ENCODE assay signal across 2 cellular contexts in the genomic region with DNA sequence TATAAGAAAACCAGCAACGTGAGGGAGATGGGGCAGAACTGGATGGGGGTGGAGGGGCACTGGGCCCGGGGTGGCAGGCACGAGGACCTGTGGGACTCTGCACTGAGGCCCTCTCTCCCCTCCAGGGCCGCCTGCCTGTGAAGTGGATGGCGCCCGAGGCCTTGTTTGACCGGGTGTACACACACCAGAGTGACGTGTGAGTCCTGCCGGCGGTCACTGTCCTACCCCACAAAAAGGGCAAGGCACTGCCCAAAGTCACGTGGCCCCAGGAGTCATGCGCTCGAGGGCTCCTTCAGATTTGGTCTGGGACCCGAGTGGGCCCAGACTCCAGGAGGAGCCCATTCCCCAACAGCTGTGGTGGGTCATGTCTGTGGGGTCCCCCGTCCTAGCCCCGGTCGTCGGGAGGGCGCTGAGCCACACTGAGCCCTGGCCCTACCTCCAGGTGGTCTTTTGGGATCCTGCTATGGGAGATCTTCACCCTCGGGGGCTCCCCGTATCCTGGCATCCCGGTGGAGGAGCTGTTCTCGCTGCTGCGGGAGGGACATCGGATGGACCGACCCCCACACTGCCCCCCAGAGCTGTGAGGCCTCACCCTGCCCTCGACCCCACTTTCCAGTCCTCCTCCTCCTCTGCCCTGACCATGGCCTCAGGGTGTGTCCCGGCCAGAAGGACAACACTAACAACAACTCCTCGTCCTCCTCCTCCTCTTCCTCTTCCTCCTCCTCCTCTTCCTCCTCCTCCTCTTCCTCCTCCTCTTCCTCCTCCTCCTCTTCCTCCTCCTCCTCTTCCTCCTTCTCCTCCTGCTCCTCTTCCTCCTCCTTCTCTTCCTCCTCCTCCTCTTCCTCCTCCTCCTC.
A peak's percentile ranks its signal among the peaks of the same experiment; 100 is the strongest.
TF ChIP-seq lines count a peak whose summit lies in the region.

No MANE protein-coding gene starts in this region.

TF ChIP-seq in HEK293, 187 proteins besides CTCF, POLR2A, EP300 and RAD21 (continued from another document):
- TF ChIP-seq ZNF549 (tag by site-specific recombination; IDR thresholded peaks at IDR 0.05) (no peak), RBAK (tag by site-specific recombination; IDR thresholded peaks at IDR 0.05) (no peak), GLIS2 (tag by site-specific recombination; IDR thresholded peaks at IDR 0.05) (peak; percentile 44; the same call in 1 of the 2 replicates), KLF10 (tag by site-specific recombination; IDR thresholded peaks at IDR 0.05) (no peak), BCL11B (tag by site-specific recombination; IDR thresholded peaks at IDR 0.05; ENCODE audit: low read depth) (no peak), EGR2 (tag by site-specific recombination; IDR thresholded peaks at IDR 0.05; ENCODE audit: low read depth) (0 out of 2 replicates have a peak, but pooled peaks have one; percentile 28), ZBTB17 (tag by site-specific recombination; IDR thresholded peaks at IDR 0.05) (no peak), ZFHX2 (tag by site-specific recombination; conservative IDR thresholded peaks at IDR 0.05) (0 out of 2 replicates have a peak, but pooled peaks have one; percentile 15), ZNF621 (tag by site-specific recombination; IDR thresholded peaks at IDR 0.05) (no peak), ZNF560 (tag by site-specific recombination; IDR thresholded peaks at IDR 0.05; ENCODE audit: borderline replicate concordance) (no peak), HOXD13 (CRISPR knock-in tag; IDR thresholded peaks at IDR 0.05; ENCODE audit: borderline replicate concordance) (no peak), SALL2 (tag by site-specific recombination; IDR thresholded peaks at IDR 0.05; ENCODE audit: borderline replicate concordance) (no peak), ZNF843 (tag by site-specific recombination; IDR thresholded peaks at IDR 0.05) (no peak), ZNF791 (tag by site-specific recombination; IDR thresholded peaks at IDR 0.05) (no peak)
- TF ChIP-seq, protein P1, sequence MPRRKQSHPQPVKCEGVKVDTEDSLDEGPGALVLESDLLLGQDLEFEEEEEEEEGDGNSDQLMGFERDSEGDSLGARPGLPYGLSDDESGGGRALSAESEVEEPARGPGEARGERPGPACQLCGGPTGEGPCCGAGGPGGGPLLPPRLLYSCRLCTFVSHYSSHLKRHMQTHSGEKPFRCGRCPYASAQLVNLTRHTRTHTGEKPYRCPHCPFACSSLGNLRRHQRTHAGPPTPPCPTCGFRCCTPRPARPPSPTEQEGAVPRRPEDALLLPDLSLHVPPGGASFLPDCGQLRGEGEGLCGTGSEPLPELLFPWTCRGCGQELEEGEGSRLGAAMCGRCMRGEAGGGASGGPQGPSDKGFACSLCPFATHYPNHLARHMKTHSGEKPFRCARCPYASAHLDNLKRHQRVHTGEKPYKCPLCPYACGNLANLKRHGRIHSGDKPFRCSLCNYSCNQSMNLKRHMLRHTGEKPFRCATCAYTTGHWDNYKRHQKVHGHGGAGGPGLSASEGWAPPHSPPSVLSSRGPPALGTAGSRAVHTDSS (tag by site-specific recombination; IDR thresholded peaks at IDR 0.05), result peak; percentile 98
- TF ChIP-seq, protein P2, sequence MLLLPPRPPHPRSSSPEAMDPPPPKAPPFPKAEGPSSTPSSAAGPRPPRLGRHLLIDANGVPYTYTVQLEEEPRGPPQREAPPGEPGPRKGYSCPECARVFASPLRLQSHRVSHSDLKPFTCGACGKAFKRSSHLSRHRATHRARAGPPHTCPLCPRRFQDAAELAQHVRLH (tag by site-specific recombination; IDR thresholded peaks at IDR 0.05), result no peak

TF ChIP-seq in SK-N-SH, 30 proteins besides CTCF, POLR2A, EP300 and RAD21 (continued from another document):
- TF ChIP-seq IRF3 (IDR thresholded peaks at IDR 0.05; ENCODE audit: low read depth, low read length) (no peak), FOXJ3 (CRISPR knock-in tag; IDR thresholded peaks at IDR 0.05) (no peak), GABPA (IDR thresholded peaks at IDR 0.05; ENCODE audit: low read depth) (no peak), CHD2 (IDR thresholded peaks at IDR 0.05; ENCODE audit: low read length, partially characterized antibody) (no peak), GATA2 (CRISPR knock-in tag; IDR thresholded peaks at IDR 0.05) (no peak), SIN3A (IDR thresholded peaks at IDR 0.05; ENCODE audit: borderline replicate concordance, low read depth, low read length) (no peak), NFIC (IDR thresholded peaks at IDR 0.05; ENCODE audit: borderline replicate concordance) (no peak)
- TF ChIP-seq, protein P3, sequence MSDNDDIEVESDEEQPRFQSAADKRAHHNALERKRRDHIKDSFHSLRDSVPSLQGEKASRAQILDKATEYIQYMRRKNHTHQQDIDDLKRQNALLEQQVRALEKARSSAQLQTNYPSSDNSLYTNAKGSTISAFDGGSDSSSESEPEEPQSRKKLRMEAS (IDR thresholded peaks at IDR 0.05; ENCODE audit: low read depth), result no peak
